ENCODE assay signal across 10 cellular contexts in genomic region chr4:8394125-8394524, GRCh38. TPM values are rescaled to one million over a fixed set of nuclear protein-coding genes. Genes with fewer than 3 reads are reported as not detected.
A peak's percentile ranks its signal among the peaks of the same experiment; 100 is the strongest.
DNase-seq lines count a peak whose midpoint lies in the region; ATAC-seq, FAIRE-seq and TF ChIP-seq lines count a peak whose summit lies in the region.
"Had no signal": no experiment of that assay in that cellular context is flagged by ENCODE, and none has a peak within 500 bp of the region (broad histone marks: within the 10 kb centered on the region; RNA-seq: fewer than 3 reads in every experiment).

No MANE protein-coding gene starts in this region.

- peaks cover 38% of the 10 kb centered on the region for H3K36me3 Mint-ChIP-seq in mesothelial cell of epicardium
- H3K36me3 Mint-ChIP-seq: activated naive CD8-positive, alpha-beta T cell had no signal

- TF ChIP-seq CTCF in endothelial cell of umbilical vein (IDR thresholded peaks at IDR 0.05; ENCODE audit: extremely low read depth in 1 of 2, insufficient read depth in 1 of 2, low read depth in 1 of 2, low read length in 2 of 2) (no peak), mesothelial cell of epicardium (IDR thresholded peaks at IDR 0.05; ENCODE audit: unreplicated experiment) (no peak)

- dilution Hi-C loops in endothelial cell of umbilical vein (cut with MboI; ENCODE audit: extremely low pct_ligation_motif_present, low sequenced_read_pairs): no loop called here

- H3K4me1 ChIP-seq in endothelial cell of umbilical vein (ENCODE audit: control insufficient read depth, extremely low read depth, insufficient read depth, low read length): peaks cover 30% of the 10 kb centered on the region

- no peaks in the 10 kb centered on the region for H3K9me3 Mint-ChIP-seq in mesothelial cell of epicardium

- no peaks in the 10 kb centered on the region for H3K9me3 ChIP-seq in endothelial cell of umbilical vein (replicated peaks; ENCODE audit: control insufficient read depth, insufficient read depth, low read length)

- POLR2A ChIA-PET in endothelial cell of umbilical vein (lab: Charles Lee): no interaction called here

- no peak overlapping the region for H3K4me2 ChIP-seq in endothelial cell of umbilical vein (ENCODE audit: insufficient read depth, low read length)

- H3K27ac ChIP-seq in endothelial cell of umbilical vein (ENCODE audit: insufficient read depth, low read depth, low read length): peak overlapping the region; percentile 43
- H3K27ac ChIP-seq: SK-N-MC had no signal

- intact Hi-C loops in endothelial cell of umbilical vein (cut with micrococcal nuclease): no loop called here

- no peaks in the 10 kb centered on the region for H3K9me1 ChIP-seq in endothelial cell of umbilical vein (replicated peaks; ENCODE audit: control insufficient read depth, extremely low read depth, insufficient read depth, low read length)

- peak overlapping the region; percentile 72 for H3K27ac Mint-ChIP-seq in mesothelial cell of epicardium
- H3K27ac Mint-ChIP-seq: activated naive CD8-positive, alpha-beta T cell had no signal

- no TSS peak for BruUV-seq in endothelial cell of umbilical vein (replicated peaks; lab: Mats Ljungman, UMichigan)

- H2AFZ ChIP-seq in endothelial cell of umbilical vein (ENCODE audit: low read depth, low read length): no peak overlapping the region

- no peaks in the 10 kb centered on the region for H3K27me3 Mint-ChIP-seq in mesothelial cell of epicardium (ENCODE audit: low read depth)
- H3K27me3 Mint-ChIP-seq: activated naive CD8-positive, alpha-beta T cell had no signal

- H3K79me2 ChIP-seq in endothelial cell of umbilical vein (ENCODE audit: control insufficient read depth, insufficient read depth, low read length): no peaks in the 10 kb centered on the region

- no peaks in the 10 kb centered on the region for H3K27me3 ChIP-seq in endothelial cell of umbilical vein (ENCODE audit: control insufficient read depth in 2 of 2, insufficient read depth in 2 of 2, low read length in 2 of 2)

- ATAC-seq in HG03571 (IDR thresholded peaks at IDR 0.05; ENCODE audit: unreplicated experiment) (no peak), HG02870 (IDR thresholded peaks at IDR 0.05; ENCODE audit: unreplicated experiment) (no peak)

- DNase-seq in NCI-H1092 (lab: John Stamatoyannopoulos, UW): peak; percentile 74
- DNase-seq in endothelial cell of umbilical vein (ENCODE audit: low read depth, low spot score): no peak
- no peak for DNase-seq in mesothelial cell of epicardium (ENCODE audit: low spot score in 2 of 2, unreplicated experiment in 2 of 2)
- DNase-seq in superior temporal gyrus (ENCODE audit: extremely low spot score): peak; percentile 79
- DNase-seq in NCI-H128 (lab: John Stamatoyannopoulos, UW; ENCODE audit: unreplicated experiment): no peak
- no peak for DNase-seq in erythroblast (lab: John Stamatoyannopoulos, UW)

- no peak for FAIRE-seq in endothelial cell of umbilical vein (lab: Jason Lieb, UNC)

- peaks cover 11% of the 10 kb centered on the region for H3K4me1 Mint-ChIP-seq in mesothelial cell of epicardium

- TF ChIP-seq POLR2A in endothelial cell of umbilical vein (IDR thresholded peaks at IDR 0.05; ENCODE audit: low read depth, low read length) (no peak), erythroblast (IDR thresholded peaks at IDR 0.05; ENCODE audit: low read length) (no peak)

- H3K36me3 ChIP-seq in endothelial cell of umbilical vein (ENCODE audit: control insufficient read depth in 2 of 2, extremely low read depth in 1 of 2, insufficient read depth in 2 of 2, low read length in 2 of 2): peaks cover 0 to 4% of the 10 kb centered on the region in 2 experiments

- CTCF ChIA-PET in endothelial cell of umbilical vein (lab: Charles Lee): interaction anchor here (0.6 to 5.4 kb wide), 13 partner anchors 9 to 236 kb away, joined by 3 to 45 read pairs (median 4); no protein-coding TSS in a partner anchor

- H3K9ac ChIP-seq in endothelial cell of umbilical vein (replicated peaks; ENCODE audit: extremely low read depth, insufficient read depth, low read length): peak overlapping the region; percentile 17

- no peak overlapping the region for H3K4me3 ChIP-seq in endothelial cell of umbilical vein (replicated peaks in 1 of 3; ENCODE audit: insufficient read depth in 1 of 3, low read depth in 1 of 3, low read length in 3 of 3)
- H3K4me3 ChIP-seq: SK-N-MC had no signal

- peak overlapping the region; percentile 8 for H3K4me3 Mint-ChIP-seq in mesothelial cell of epicardium
- H3K4me3 Mint-ChIP-seq: activated naive CD8-positive, alpha-beta T cell had no signal

- H4K20me1 ChIP-seq in endothelial cell of umbilical vein (replicated peaks; ENCODE audit: control insufficient read depth, extremely low read depth, insufficient read depth, low read length): no peaks in the 10 kb centered on the region

TF ChIP-seq in endothelial cell of umbilical vein, 7 proteins besides CTCF, POLR2A, EP300 and RAD21:
- no peak for TF ChIP-seq FOS (IDR thresholded peaks at IDR 0.05; ENCODE audit: borderline replicate concordance, insufficient read depth, low read length)
- TF ChIP-seq EZH2 (IDR thresholded peaks at IDR 0.05; ENCODE audit: borderline replicate concordance, low read depth, low read length, severe bottlenecking): no peak
- TF ChIP-seq MYC (IDR thresholded peaks at IDR 0.05; ENCODE audit: low read depth, low read length): no peak
- TF ChIP-seq POLR2AphosphoS5 (IDR thresholded peaks at IDR 0.05; ENCODE audit: insufficient read depth, low read depth, low read length): no peak
- TF ChIP-seq JUN (IDR thresholded peaks at IDR 0.05; ENCODE audit: borderline replicate concordance, insufficient read depth, insufficient read length, low read depth): no peak
- TF ChIP-seq GATA2 (IDR thresholded peaks at IDR 0.05; ENCODE audit: insufficient read depth, insufficient read length, low read depth, low read length): no peak
- TF ChIP-seq, protein P1, sequence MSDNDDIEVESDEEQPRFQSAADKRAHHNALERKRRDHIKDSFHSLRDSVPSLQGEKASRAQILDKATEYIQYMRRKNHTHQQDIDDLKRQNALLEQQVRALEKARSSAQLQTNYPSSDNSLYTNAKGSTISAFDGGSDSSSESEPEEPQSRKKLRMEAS (IDR thresholded peaks at IDR 0.05; ENCODE audit: insufficient read depth, insufficient read length): no peak

RNA-seq across cellular contexts. Expression of gene ACOX3, which starts 46.4 kb away (rescaled TPM):
- 25.6 and 26.3 TPM in 2 replicates for total RNA-seq in endothelial cell of umbilical vein
- polyA plus RNA-seq in endothelial cell of umbilical vein: 10.6 and 13.0 TPM in 2 replicates
- 10.6 and 11.2 TPM in 2 replicates for polyA plus RNA-seq in endothelial cell of umbilical vein (2011; cell fraction: cytosol; rRNA removed)
- polyA plus RNA-seq in endothelial cell of umbilical vein (2011; cell fraction: nucleus; rRNA removed): 28.3 and 29.2 TPM in 2 replicates
- 22.9 and 25.7 TPM in 2 replicates for polyA plus RNA-seq in endothelial cell of umbilical vein (2012)
- 10.0 and 11.8 TPM in 2 replicates for polyA minus RNA-seq in endothelial cell of umbilical vein
- polyA minus RNA-seq in endothelial cell of umbilical vein (2011; cell fraction: cytosol; rRNA and poly(A)+ RNA removed): 1.1 TPM
- polyA minus RNA-seq in endothelial cell of umbilical vein (2011; cell fraction: nucleus; rRNA and poly(A)+ RNA removed): 15.6 and 18.8 TPM in 2 replicates
- total RNA-seq in mesothelial cell of epicardium: 57.5 to 60.0 TPM (median 59.7 TPM) in 3 replicates

RNA-seq across cellular contexts. Expression of gene TRMT44, which starts 46.5 kb away (rescaled TPM):
- total RNA-seq in endothelial cell of umbilical vein (17.3 and 20.7 TPM in 2 replicates), mesothelial cell of epicardium (37.9 to 41.7 TPM (median 41.2 TPM) in 3 replicates)
- polyA plus RNA-seq in endothelial cell of umbilical vein: 10.4 and 10.6 TPM in 2 replicates
- polyA plus RNA-seq in endothelial cell of umbilical vein (2011; cell fraction: cytosol; rRNA removed): 6.7 and 9.2 TPM in 2 replicates
- polyA plus RNA-seq in endothelial cell of umbilical vein (2011; cell fraction: nucleus; rRNA removed): 29.7 and 32.7 TPM in 2 replicates
- 8.9 and 9.1 TPM in 2 replicates for polyA plus RNA-seq in endothelial cell of umbilical vein (2012)
- polyA minus RNA-seq in endothelial cell of umbilical vein: 14.2 and 14.3 TPM in 2 replicates
- 10.4 TPM for polyA minus RNA-seq in endothelial cell of umbilical vein (2011; cell fraction: cytosol; rRNA and poly(A)+ RNA removed)
- polyA minus RNA-seq in endothelial cell of umbilical vein (2011; cell fraction: nucleus; rRNA and poly(A)+ RNA removed): 22.2 and 37.1 TPM in 2 replicates

Comparison
In these comparisons a context has a peak if more than half of its experiments do, and no peak if none do; other contexts are left out.
1. DNase-seq: peak in NCI-H1092 (single experiment) and superior temporal gyrus (single experiment); none in endothelial cell of umbilical vein (single experiment), mesothelial cell of epicardium (0 of 2), NCI-H128 (single experiment) and erythroblast (0 of 2).